ENCODE assay signal across 8 cellular contexts in genomic region chr1:32013386-32014198, GRCh38. TPM values are rescaled to one million over a fixed set of nuclear protein-coding genes. Genes with fewer than 3 reads are reported as not detected.
DNase-seq lines count a peak whose midpoint lies in the region; ATAC-seq and TF ChIP-seq lines count a peak whose summit lies in the region.

TSS of gene KHDRBS1 (plus strand) at chr1:32013868. CDS start at chr1:32013996, 128 bp downstream.

- H3K79me2 ChIP-seq in mammary epithelial cell (ENCODE audit: insufficient read depth, low read length), result peaks cover 48% of the 10 kb centered on the region

- H3K27ac ChIP-seq in WERI-Rb-1 (peak within 1 kb of the TSS; percentile 96), mammary epithelial cell (ENCODE audit: insufficient read depth, low read depth, low read length) (peak within 1 kb of the TSS; percentile 87), iPS-20b (ENCODE audit: low read length) (peak within 1 kb of the TSS; percentile 86), skin epidermis (peak within 1 kb of the TSS; percentile 94 to 100 (median 98))

- no TSS peak for BruUV-seq in mammary epithelial cell (replicated peaks; lab: Mats Ljungman, UMichigan)

- H3K9me3 ChIP-seq in WERI-Rb-1 (ENCODE audit: severe bottlenecking), result no peaks in the 10 kb centered on the region
- no peaks in the 10 kb centered on the region for H3K9me3 ChIP-seq in mammary epithelial cell (replicated peaks; ENCODE audit: insufficient read depth, low read length)
- no peaks in the 10 kb centered on the region for H3K9me3 ChIP-seq in iPS-20b (ENCODE audit: insufficient read depth, low read depth, low read length)

- CTCF ChIA-PET in mammary epithelial cell (lab: Charles Lee; ENCODE audit: low non-redundant PET), result no interaction called here

- in situ Hi-C loops in ACHN (cut with HindIII; ENCODE audit: low pct_ligation_motif_present, low pct_unique_long_range_greater_than_20kb, low sequenced_read_pairs), result no loop called here
- in situ Hi-C loops in mammary epithelial cell (cut with MboI; ENCODE audit: low sequenced_read_pairs in 2 of 2), result no loop called here

- H2AFZ ChIP-seq in mammary epithelial cell (ENCODE audit: low read depth, low read length), result peak within 1 kb of the TSS; percentile 95

- H4K20me1 ChIP-seq in mammary epithelial cell (ENCODE audit: insufficient read depth, low read length), result peaks cover 10% of the 10 kb centered on the region

- intact Hi-C loops in mammary epithelial cell (cut with micrococcal nuclease), result loop anchor here (5.0 kb wide), 1 partner anchor 76 kb away; the partner anchor contains the start of gene PTP4A2

- dilution Hi-C loops in mammary epithelial cell (cut with HindIII; ENCODE audit: low sequenced_read_pairs), result no loop called here

- peak within 1 kb of the TSS; percentile 90 for H3K4me3 ChIP-seq in WERI-Rb-1 (ENCODE audit: low read depth, low read length)
- H3K4me3 ChIP-seq in mammary epithelial cell (replicated peaks in 1 of 3; ENCODE audit: insufficient read depth in 1 of 3, low read depth in 2 of 3, low read length in 3 of 3), result peak within 1 kb of the TSS; percentile 74 to 96 (median 84)
- H3K4me3 ChIP-seq in iPS-20b (ENCODE audit: low read length), result peak within 1 kb of the TSS; percentile 95
- peak within 1 kb of the TSS; percentile 73 to 98 (median 90) for H3K4me3 ChIP-seq in skin epidermis

- H3K4me1 ChIP-seq in mammary epithelial cell (ENCODE audit: insufficient read depth, low read length), result peaks cover 17% of the 10 kb centered on the region
- peaks cover 10% of the 10 kb centered on the region; the same call in 1 of the 2 replicates for H3K4me1 ChIP-seq in iPS-20b (ENCODE audit: insufficient read depth, low read length)

- no peaks in the 10 kb centered on the region for H3K27me3 ChIP-seq in WERI-Rb-1 (ENCODE audit: insufficient read depth, low read depth, severe bottlenecking)
- no peaks in the 10 kb centered on the region for H3K27me3 ChIP-seq in mammary epithelial cell (ENCODE audit: insufficient read depth, low read length)
- peaks cover 11% of the 10 kb centered on the region; the same call in 1 of the 2 replicates for H3K27me3 ChIP-seq in iPS-20b (ENCODE audit: insufficient read depth, low read length)

- H3K4me2 ChIP-seq in mammary epithelial cell (ENCODE audit: insufficient read depth, low read depth, low read length), result peak within 1 kb of the TSS; percentile 75

- H3K9ac ChIP-seq in mammary epithelial cell (ENCODE audit: insufficient read depth, low read length), result peak within 1 kb of the TSS; percentile 94
- H3K9ac ChIP-seq in iPS-20b (ENCODE audit: low read depth, low read length), result peak within 1 kb of the TSS; percentile 92

- TF ChIP-seq CTCF in WERI-Rb-1 (IDR thresholded peaks at IDR 0.05; ENCODE audit: low read depth, low read length), result no peak
- TF ChIP-seq CTCF in mammary epithelial cell (conservative IDR thresholded peaks at IDR 0.05 in 1 of 2, IDR thresholded peaks at IDR 0.05 in 1 of 2; ENCODE audit: extremely low read depth in 1 of 2, insufficient read depth in 1 of 2, low read depth in 1 of 2, low read length in 2 of 2), result no peak

- peaks cover 41% of the 10 kb centered on the region for H3K36me3 ChIP-seq in WERI-Rb-1
- no peaks in the 10 kb centered on the region for H3K36me3 ChIP-seq in mammary epithelial cell (ENCODE audit: insufficient read depth, low read length)
- H3K36me3 ChIP-seq in iPS-20b (ENCODE audit: insufficient read depth, low read depth, low read length), result peaks cover 22% of the 10 kb centered on the region

- 0% methylated on average over 4 of the region's 101 CpGs for WGBS in mammary epithelial cell (ENCODE audit: low coverage, missing lambda C conversion rate)

- peak; percentile 98 for DNase-seq in ACHN
- DNase-seq in NCI-H2227 (lab: John Stamatoyannopoulos, UW; ENCODE audit: unreplicated experiment), result peak; percentile 100
- DNase-seq in WERI-Rb-1, result peak; percentile 99
- peak; percentile 97 for DNase-seq in mammary epithelial cell

- ATAC-seq in GM18873 (IDR thresholded peaks at IDR 0.05; ENCODE audit: low FRiP score, unreplicated experiment) (peak; percentile 71), HG03139 (IDR thresholded peaks at IDR 0.05; ENCODE audit: unreplicated experiment) (peak; percentile 73)

RNA-seq across cellular contexts. Expression of gene KHDRBS1, which starts in this region (rescaled TPM):
- total RNA-seq in mammary epithelial cell, result 100 to 1,000 TPM in 1 of 2 donors, 10 to 100 TPM in 1; 39.8 to 109 TPM
- polyA plus RNA-seq in mammary epithelial cell, result 46.6 TPM
- polyA minus RNA-seq in mammary epithelial cell, result 103 TPM

Comparison
In these comparisons a context has a peak if more than half of its experiments do, and no peak if none do; other contexts are left out.
1. Peak in every context shown above with its lines: DNase-seq, ATAC-seq, H3K4me3 ChIP-seq and H3K27ac ChIP-seq.